Comparison of ENCODE assay signal across 5 cellular contexts in the genomic region with DNA sequence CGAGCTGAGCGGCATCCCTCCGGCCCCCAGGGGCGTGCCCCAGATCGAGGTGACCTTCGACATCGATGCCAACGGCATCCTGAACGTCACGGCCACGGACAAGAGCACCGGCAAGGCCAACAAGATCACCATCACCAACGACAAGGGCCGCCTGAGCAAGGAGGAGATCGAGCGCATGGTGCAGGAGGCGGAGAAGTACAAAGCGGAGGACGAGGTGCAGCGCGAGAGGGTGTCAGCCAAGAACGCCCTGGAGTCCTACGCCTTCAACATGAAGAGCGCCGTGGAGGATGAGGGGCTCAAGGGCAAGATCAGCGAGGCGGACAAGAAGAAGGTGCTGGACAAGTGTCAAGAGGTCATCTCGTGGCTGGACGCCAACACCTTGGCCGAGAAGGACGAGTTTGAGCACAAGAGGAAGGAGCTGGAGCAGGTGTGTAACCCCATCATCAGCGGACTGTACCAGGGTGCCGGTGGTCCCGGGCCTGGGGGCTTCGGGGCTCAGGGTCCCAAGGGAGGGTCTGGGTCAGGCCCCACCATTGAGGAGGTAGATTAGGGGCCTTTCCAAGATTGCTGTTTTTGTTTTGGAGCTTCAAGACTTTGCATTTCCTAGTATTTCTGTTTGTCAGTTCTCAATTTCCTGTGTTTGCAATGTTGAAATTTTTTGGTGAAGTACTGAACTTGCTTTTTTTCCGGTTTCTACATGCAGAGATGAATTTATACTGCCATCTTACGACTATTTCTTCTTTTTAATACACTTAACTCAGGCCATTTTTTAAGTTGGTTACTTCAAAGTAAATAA. TPM values are rescaled to one million over a fixed set of nuclear protein-coding genes. Genes with fewer than 3 reads are reported as not detected.
DNase-seq lines count a peak whose midpoint lies in the region; ATAC-seq and TF ChIP-seq lines count a peak whose summit lies in the region.
"Not testable (repeated sequence)": the region's sequence is repeated elsewhere in the genome, so short reads cannot be mapped to it uniquely, and the experiment has no call there.

No MANE protein-coding gene starts in this region.

- H3K27ac Mint-ChIP-seq in WTC11 = peak overlapping the region; percentile 4; the same call in 1 of the 2 replicates
- peak overlapping the region; percentile 85 for H3K27ac Mint-ChIP-seq in central memory CD8-positive, alpha-beta T cell (ENCODE audit: low read depth)

- H3K9ac ChIP-seq in iPS-20b (ENCODE audit: low read depth, low read length) = not testable (repeated sequence)

- H3K4me3 ChIP-seq in HL-60 (replicated peaks; ENCODE audit: insufficient read depth, low read length) = peak overlapping the region; percentile 32; the same call in 1 of the 2 replicates
- H3K4me3 ChIP-seq in iPS-20b (ENCODE audit: low read length) = peak overlapping the region; percentile 31; the same call in 1 of the 2 replicates

- not testable (repeated sequence) for ATAC-seq in WTC11
- ATAC-seq in central memory CD8-positive, alpha-beta T cell (replicated peaks; ENCODE audit: extremely low read depth, poor library complexity, severe bottlenecking) = peak; percentile 68

- POLR2A ChIA-PET in WTC11 (lab: Charles Lee) = interaction anchor here (1.1 kb wide), 1 partner anchor 10 kb away, joined by 3 read pairs; the partner anchor contains the start of gene HSPA1B

- not testable (repeated sequence) for TF ChIP-seq CTCF in HL-60 (IDR thresholded peaks at IDR 0.05; ENCODE audit: insufficient read depth, low read length); WTC11 (IDR thresholded peaks at IDR 0.05)

- peaks cover 35% of the 10 kb centered on the region for H3K4me1 Mint-ChIP-seq in WTC11
- peaks cover 53% of the 10 kb centered on the region for H3K4me1 Mint-ChIP-seq in central memory CD8-positive, alpha-beta T cell

- peak overlapping the region; percentile 85 for H3K27ac ChIP-seq in HL-60 (replicated peaks)
- H3K27ac ChIP-seq in iPS-20b (ENCODE audit: low read length) = not testable (repeated sequence)

- peaks cover 12% of the 10 kb centered on the region; the same call in 1 of the 2 replicates for H3K4me1 ChIP-seq in iPS-20b (ENCODE audit: insufficient read depth, low read length)

- H3K9me3 ChIP-seq in iPS-20b (ENCODE audit: insufficient read depth, low read depth, low read length) = not testable (repeated sequence)

- H3K36me3 ChIP-seq in iPS-20b (ENCODE audit: insufficient read depth, low read depth, low read length) = not testable (repeated sequence)

- not testable (repeated sequence) for H3K36me3 Mint-ChIP-seq in WTC11
- peaks cover 13% of the 10 kb centered on the region for H3K36me3 Mint-ChIP-seq in central memory CD8-positive, alpha-beta T cell (ENCODE audit: insufficient read depth)

- not testable (repeated sequence) for H3K9me3 Mint-ChIP-seq in WTC11; central memory CD8-positive, alpha-beta T cell

- not testable (repeated sequence) for H3K27me3 Mint-ChIP-seq in WTC11 (ENCODE audit: low read depth); central memory CD8-positive, alpha-beta T cell

- DNase-seq in HL-60 (ENCODE audit: low read depth in 1 of 2, low spot score in 1 of 2); WTC11 (ENCODE audit: low spot score); central memory CD8-positive, alpha-beta T cell (ENCODE audit: low spot score in 2 of 2): not testable (repeated sequence)
- peak; percentile 86 for DNase-seq in pons (ENCODE audit: low spot score)

- not testable (repeated sequence) for H3K27me3 ChIP-seq in HL-60 (ENCODE audit: insufficient read depth, poor library complexity, severe bottlenecking); iPS-20b (ENCODE audit: insufficient read depth, low read length)

- H3K4me3 Mint-ChIP-seq in WTC11 = peak overlapping the region; percentile 68
- H3K4me3 Mint-ChIP-seq in central memory CD8-positive, alpha-beta T cell = peak overlapping the region; percentile 83

- CTCF ChIA-PET in WTC11 (lab: Charles Lee) = interaction anchor here (1.6 kb wide), 1 partner anchor 48 kb away, joined by 4 read pairs; no protein-coding TSS in a partner anchor

RNA-seq across cellular contexts. Expression of gene HSPA1A, which starts 2.0 kb away (rescaled TPM):
- total RNA-seq in WTC11 (2021) = 57.2 to 80.1 TPM (median 75.8 TPM) in 3 replicates

RNA-seq across cellular contexts. Expression of gene HSPA1L, which starts 2.2 kb away (rescaled TPM):
- total RNA-seq in WTC11 (2021) = 1.2 to 2.1 TPM (median 1.9 TPM) in 3 replicates

RNA-seq across cellular contexts. Expression of gene HSPA1B, which starts 10.2 kb away (rescaled TPM):
- total RNA-seq in WTC11 (2021) = 75.3 to 105 TPM (median 96.4 TPM) in 3 replicates

RNA-seq across cellular contexts. Expression of gene LSM2, which starts 10.6 kb away (rescaled TPM):
- 104 to 121 TPM (median 119 TPM) in 3 replicates for total RNA-seq in WTC11 (2021)

RNA-seq across cellular contexts. Expression of gene VARS1, which starts 21.8 kb away (rescaled TPM):
- 147 to 177 TPM (median 161 TPM) in 3 replicates for total RNA-seq in WTC11 (2021)
